ENCODE assay signal across 27 cellular contexts in the genomic region with DNA sequence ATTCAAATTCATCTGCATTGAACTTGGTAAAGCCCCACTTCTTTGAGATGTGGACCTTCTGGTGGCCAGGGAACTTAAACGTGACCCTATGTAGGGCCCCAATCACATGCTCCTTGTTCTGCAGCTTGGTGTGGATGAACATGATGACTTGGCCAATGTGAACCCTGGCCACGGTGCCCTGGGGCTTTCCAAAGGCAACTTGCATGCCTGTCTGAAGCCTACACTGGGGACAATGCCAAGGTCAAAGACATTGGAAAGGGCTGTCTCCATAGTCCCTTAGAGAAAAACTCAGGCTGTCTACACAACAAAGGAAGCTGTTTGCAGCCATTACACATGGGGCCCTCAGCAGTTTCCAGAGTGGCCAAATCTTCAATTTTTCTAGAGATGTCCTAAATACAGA. TPM values are rescaled to one million over a fixed set of nuclear protein-coding genes. Genes with fewer than 3 reads are reported as not detected.
"Had no signal": no experiment of that assay in that cellular context is flagged by ENCODE, and none has a peak within 500 bp of the region (broad histone marks: within the 10 kb centered on the region; RNA-seq: fewer than 3 reads in every experiment).

No MANE protein-coding gene starts in this region.

- H3K9me3 Mint-ChIP-seq: effector memory CD8-positive, alpha-beta T cell; immature natural killer cell had no signal

- DNase-seq: effector memory CD8-positive, alpha-beta T cell; esophagus squamous epithelium; foreskin keratinocyte; hypothalamus; immature natural killer cell; islet precursor cell; mesenchymal stem cell; mucosa of descending colon; naive B cell; nephron progenitor cell; occipital lobe; pancreas; sigmoid colon; stimulated activated CD4-positive, alpha-beta T cell treated with anti-CD3 and anti-CD28 coated beads, Interleukin-4, amount 100 ng/mL, for 4 hours; stimulated activated naive CD8-positive, alpha-beta T cell treated with anti-CD3 and anti-CD28 coated beads, Interleukin-15, Interleukin-2, amounts not matched to agents 100 U/mL and 50 U/mL, for 24 hours; substantia nigra; testis; tibial artery; upper lobe of left lung had no signal

- ATAC-seq: effector memory CD8-positive, alpha-beta T cell; foreskin keratinocyte; mucosa of descending colon; stimulated activated memory B cell treated with anti-CD40 and anti-IgM and Interleukin-4, amounts not matched to agents 10 μg/mL and 1 μg/mL and 100 μg/mL, for 72 hours; stimulated activated naive CD8-positive, alpha-beta T cell treated with anti-CD3 and anti-CD28 coated beads, Interleukin-15, Interleukin-2, amounts not matched to agents 100 U/mL and 50 U/mL, for 24 hours had no signal

- H3K27me3 ChIP-seq: pancreas, right atrium auricular region, sigmoid colon, testis, upper lobe of left lung had no signal

- H3K27me3 Mint-ChIP-seq: progenitor cell of endocrine pancreas; stimulated activated memory B cell treated with anti-CD40 and anti-IgM and Interleukin-4, amounts not matched to agents 10 μg/mL and 1 μg/mL and 100 μg/mL, for 72 hours had no signal

- H3K27ac Mint-ChIP-seq: effector memory CD8-positive, alpha-beta T cell; immature natural killer cell; mesothelial cell of epicardium; nephron progenitor cell; progenitor cell of endocrine pancreas; stimulated activated memory B cell treated with anti-CD40 and anti-IgM and Interleukin-4, amounts not matched to agents 10 μg/mL and 1 μg/mL and 100 μg/mL, for 72 hours had no signal

- H3K4me1 Mint-ChIP-seq: immature natural killer cell; mesothelial cell of epicardium; nephron progenitor cell; stimulated activated memory B cell treated with anti-CD40 and anti-IgM and Interleukin-4, amounts not matched to agents 10 μg/mL and 1 μg/mL and 100 μg/mL, for 72 hours had no signal

- H3K27ac ChIP-seq: coronary artery, esophagus squamous epithelium, foreskin keratinocyte, pancreas, right atrium auricular region, sigmoid colon, testis, tibial artery, upper lobe of left lung had no signal

- FAIRE-seq: endometrium, pancreas, urothelium cell line had no signal

- H3K36me3 ChIP-seq: esophagus squamous epithelium, pancreas, right atrium auricular region, sigmoid colon, tibial artery, upper lobe of left lung had no signal

- H3K4me3 Mint-ChIP-seq: effector memory CD8-positive, alpha-beta T cell; immature natural killer cell; mesothelial cell of epicardium; naive B cell; nephron progenitor cell; stimulated activated memory B cell treated with anti-CD40 and anti-IgM and Interleukin-4, amounts not matched to agents 10 μg/mL and 1 μg/mL and 100 μg/mL, for 72 hours had no signal

- H3K4me1 ChIP-seq: esophagus squamous epithelium, foreskin keratinocyte, pancreas, right atrium auricular region, sigmoid colon, testis, tibial artery, upper lobe of left lung had no signal

- H3K4me3 ChIP-seq: coronary artery, esophagus squamous epithelium, lung, mucosa of descending colon, pancreas, right atrium auricular region, sigmoid colon, testis, tibial artery, upper lobe of left lung had no signal

- H3K9me3 ChIP-seq: mucosa of descending colon, pancreas, right atrium auricular region, sigmoid colon, testis had no signal

RNA-seq across cellular contexts. Expression of a gene that starts 54.1 kb away (rescaled TPM):
- total RNA-seq: progenitor cell of endocrine pancreas had no signal
